Comparison of ENCODE assay signal across 9 cellular contexts in genomic region chr2:127220807-127221527, GRCh38. TPM values are rescaled to one million over a fixed set of nuclear protein-coding genes. Genes with fewer than 3 reads are reported as not detected.
A peak's percentile ranks its signal among the peaks of the same experiment; 100 is the strongest.
DNase-seq lines count a peak whose midpoint lies in the region; ATAC-seq and TF ChIP-seq lines count a peak whose summit lies in the region.
"Had no signal": no experiment of that assay in that cellular context is flagged by ENCODE, and none has a peak within 500 bp of the region (broad histone marks: within the 10 kb centered on the region; RNA-seq: fewer than 3 reads in every experiment).

No MANE protein-coding gene starts in this region.

- H3K36me3 ChIP-seq in cardiac muscle cell: no peaks in the 10 kb centered on the region
- no peaks in the 10 kb centered on the region for H3K36me3 ChIP-seq in right atrium auricular region
- no peaks in the 10 kb centered on the region for H3K36me3 ChIP-seq in aorta (ENCODE audit: control insufficient read depth in 1 of 2, insufficient read depth in 2 of 2, low read length in 1 of 2)

- peaks cover 59% of the 10 kb centered on the region for H3K27me3 Mint-ChIP-seq in activated T-helper 1 cell treated with anti-CD3 and anti-CD28 coated beads, Interleukin-12 subunit alpha, Interleukin-12 subunit beta, Interleukin-2, Interleukin-4 antibody, amounts not matched to agents 30 ng/mL and 10 ng/mL and 1 ng/mL, durations not matched to agents 14 hours and 24 hours and 36 hours (ENCODE audit: insufficient read depth)
- H3K27me3 Mint-ChIP-seq in stimulated activated naive B cell treated with anti-CD40 and anti-IgM and Interleukin-4, amounts not matched to agents 10 μg/mL and 1 μg/mL and 100 μg/mL, for 72 hours: peaks cover 50 to 72% of the 10 kb centered on the region in 2 donors

- H3K27me3 ChIP-seq in cardiac muscle cell (peaks cover 6% of the 10 kb centered on the region), right atrium auricular region (peaks cover 8 to 9% of the 10 kb centered on the region in 2 donors), aorta (ENCODE audit: control insufficient read depth in 1 of 2, insufficient read depth in 2 of 2, low read length in 1 of 2) (no peaks in the 10 kb centered on the region)

- no peak overlapping the region for H3K27ac ChIP-seq in cardiac muscle cell
- no peak overlapping the region for H3K27ac ChIP-seq in right atrium auricular region
- H3K27ac ChIP-seq in aorta (ENCODE audit: low read depth in 1 of 2, low read length in 2 of 2): no peak overlapping the region

- DNase-seq in cardiac muscle cell (ENCODE audit: low read depth in 1 of 2, low spot score in 1 of 2): peak; percentile 7 to 47
- no peak for DNase-seq in right atrium auricular region (ENCODE audit: low spot score)
- DNase-seq in activated T-helper 1 cell treated with anti-CD3 and anti-CD28 coated beads, Interleukin-12 subunit alpha, Interleukin-12 subunit beta, Interleukin-2, Interleukin-4 antibody, amounts not matched to agents 30 ng/mL and 10 ng/mL and 1 ng/mL, durations not matched to agents 14 hours and 24 hours and 36 hours (ENCODE audit: low spot score): no peak
- peak; percentile 73 for DNase-seq in iPS-NIHi11 (ENCODE audit: low spot score)
- no peak for DNase-seq in stimulated activated naive B cell treated with anti-CD40 and anti-IgM and Interleukin-4, amounts not matched to agents 10 μg/mL and 1 μg/mL and 100 μg/mL, for 72 hours
- no peak for DNase-seq in NK-92 (lab: John Stamatoyannopoulos, UW; ENCODE audit: unreplicated experiment)
- no peak for DNase-seq in aorta
- no peak for DNase-seq in NCI-H187 treated with DMSO at 0.1 percent for 48 hours (lab: John Stamatoyannopoulos, UW)
- DNase-seq: COR-L47 had no signal

- peaks cover 15% of the 10 kb centered on the region for H3K4me1 Mint-ChIP-seq in activated T-helper 1 cell treated with anti-CD3 and anti-CD28 coated beads, Interleukin-12 subunit alpha, Interleukin-12 subunit beta, Interleukin-2, Interleukin-4 antibody, amounts not matched to agents 30 ng/mL and 10 ng/mL and 1 ng/mL, durations not matched to agents 14 hours and 24 hours and 36 hours (ENCODE audit: low read depth)
- H3K4me1 Mint-ChIP-seq in stimulated activated naive B cell treated with anti-CD40 and anti-IgM and Interleukin-4, amounts not matched to agents 10 μg/mL and 1 μg/mL and 100 μg/mL, for 72 hours: peaks cover 16 to 22% of the 10 kb centered on the region in 2 donors

- no peak overlapping the region for H3K27ac Mint-ChIP-seq in activated T-helper 1 cell treated with anti-CD3 and anti-CD28 coated beads, Interleukin-12 subunit alpha, Interleukin-12 subunit beta, Interleukin-2, Interleukin-4 antibody, amounts not matched to agents 30 ng/mL and 10 ng/mL and 1 ng/mL, durations not matched to agents 14 hours and 24 hours and 36 hours
- H3K27ac Mint-ChIP-seq in stimulated activated naive B cell treated with anti-CD40 and anti-IgM and Interleukin-4, amounts not matched to agents 10 μg/mL and 1 μg/mL and 100 μg/mL, for 72 hours: peak overlapping the region; percentile 71

- H3K9me3 ChIP-seq in cardiac muscle cell (ENCODE audit: low read depth) (no peaks in the 10 kb centered on the region), right atrium auricular region (peaks cover 0 to 4% of the 10 kb centered on the region in 2 donors), aorta (ENCODE audit: control insufficient read depth, low read length) (peaks cover 1% of the 10 kb centered on the region)

- intact Hi-C loops in activated T-helper 1 cell treated with anti-CD3 and anti-CD28 coated beads, Interleukin-12 subunit alpha, Interleukin-12 subunit beta, Interleukin-2, Interleukin-4 antibody, amounts not matched to agents 30 ng/mL and 10 ng/mL and 1 ng/mL, durations not matched to agents 14 hours and 24 hours and 36 hours (cut with micrococcal nuclease): no loop called here
- intact Hi-C loops in aorta (cut with DNase I): no loop called here

- 58 to 63% methylated on average over 31 of the region's 31 CpGs for WGBS in aorta, 2 donors

- H3K4me3 ChIP-seq in cardiac muscle cell (peak overlapping the region; percentile 84), right atrium auricular region (peak overlapping the region in 1 of 2 donors; percentile 54), aorta (ENCODE audit: low read length in 2 of 2) (no peak overlapping the region)

- H3K9me3 Mint-ChIP-seq in activated T-helper 1 cell treated with anti-CD3 and anti-CD28 coated beads, Interleukin-12 subunit alpha, Interleukin-12 subunit beta, Interleukin-2, Interleukin-4 antibody, amounts not matched to agents 30 ng/mL and 10 ng/mL and 1 ng/mL, durations not matched to agents 14 hours and 24 hours and 36 hours: no peaks in the 10 kb centered on the region
- H3K9me3 Mint-ChIP-seq in stimulated activated naive B cell treated with anti-CD40 and anti-IgM and Interleukin-4, amounts not matched to agents 10 μg/mL and 1 μg/mL and 100 μg/mL, for 72 hours: peaks cover 0 to 3% of the 10 kb centered on the region in 2 donors

- H3K36me3 Mint-ChIP-seq in activated T-helper 1 cell treated with anti-CD3 and anti-CD28 coated beads, Interleukin-12 subunit alpha, Interleukin-12 subunit beta, Interleukin-2, Interleukin-4 antibody, amounts not matched to agents 30 ng/mL and 10 ng/mL and 1 ng/mL, durations not matched to agents 14 hours and 24 hours and 36 hours (ENCODE audit: low read depth): peaks cover 3% of the 10 kb centered on the region
- peaks cover 3 to 6% of the 10 kb centered on the region in 2 donors for H3K36me3 Mint-ChIP-seq in stimulated activated naive B cell treated with anti-CD40 and anti-IgM and Interleukin-4, amounts not matched to agents 10 μg/mL and 1 μg/mL and 100 μg/mL, for 72 hours

- no peak for TF ChIP-seq CTCF in cardiac muscle cell (IDR thresholded peaks at IDR 0.05; ENCODE audit: low read depth, low read length)
- no peak for TF ChIP-seq CTCF in right atrium auricular region (IDR thresholded peaks at IDR 0.05)

- H3K4me3 Mint-ChIP-seq in activated T-helper 1 cell treated with anti-CD3 and anti-CD28 coated beads, Interleukin-12 subunit alpha, Interleukin-12 subunit beta, Interleukin-2, Interleukin-4 antibody, amounts not matched to agents 30 ng/mL and 10 ng/mL and 1 ng/mL, durations not matched to agents 14 hours and 24 hours and 36 hours: peak overlapping the region; percentile 65
- peak overlapping the region; percentile 84 to 89 for H3K4me3 Mint-ChIP-seq in stimulated activated naive B cell treated with anti-CD40 and anti-IgM and Interleukin-4, amounts not matched to agents 10 μg/mL and 1 μg/mL and 100 μg/mL, for 72 hours

- H3K4me1 ChIP-seq in cardiac muscle cell (ENCODE audit: low read depth): no peaks in the 10 kb centered on the region
- peaks cover 0 to 24% of the 10 kb centered on the region in 2 donors for H3K4me1 ChIP-seq in right atrium auricular region
- H3K4me1 ChIP-seq in aorta (ENCODE audit: control insufficient read depth in 1 of 2, insufficient read depth in 2 of 2, low read length in 2 of 2): no peaks in the 10 kb centered on the region

- peak; percentile 30 to 43 for ATAC-seq in stimulated activated naive B cell treated with anti-CD40 and anti-IgM and Interleukin-4, amounts not matched to agents 10 μg/mL and 1 μg/mL and 100 μg/mL, for 72 hours (replicated peaks)
- ATAC-seq in aorta (ENCODE audit: low FRiP score): no peak

RNA-seq across cellular contexts. Expression of gene CYP27C1, which starts 0.9 kb away (rescaled TPM):
- total RNA-seq in cardiac muscle cell (1.5 and 1.6 TPM in 2 replicates), right atrium auricular region (under 1 TPM in 1 of 2 donors, not detected in 1; 0.24 TPM), aorta (under 1 TPM; 0.16 to 0.42 TPM)
- polyA plus RNA-seq in cardiac muscle cell (3.4 and 3.6 TPM in 2 replicates), aorta (not detected)
- total RNA-seq in activated T-helper 1 cell treated with anti-CD3 and anti-CD28 coated beads, Interleukin-12 subunit alpha, Interleukin-12 subunit beta, Interleukin-2, Interleukin-4 antibody, amounts not matched to agents 30 ng/mL and 10 ng/mL and 1 ng/mL, durations not matched to agents 14 hours and 24 hours and 36 hours: not detected in 2 replicates

Comparison
In these comparisons a context has a peak if more than half of its experiments do, and no peak if none do; other contexts are left out.
1. DNase-seq: peak in cardiac muscle cell (2 of 2) and iPS-NIHi11 (single experiment); none in right atrium auricular region (single experiment), activated T-helper 1 cell treated with anti-CD3 and anti-CD28 coated beads, Interleukin-12 subunit alpha, Interleukin-12 subunit beta, Interleukin-2, Interleukin-4 antibody, amounts not matched to agents 30 ng/mL and 10 ng/mL and 1 ng/mL, durations not matched to agents 14 hours and 24 hours and 36 hours (single experiment), stimulated activated naive B cell treated with anti-CD40 and anti-IgM and Interleukin-4, amounts not matched to agents 10 μg/mL and 1 μg/mL and 100 μg/mL, for 72 hours (single experiment), NK-92 (single experiment), aorta (0 of 2) and NCI-H187 treated with DMSO at 0.1 percent for 48 hours (single experiment).